1 cellular context compared by ENCODE assay signal in genomic region chr3:72345237-72345878, GRCh38.
A peak's percentile ranks its signal among the peaks of the same experiment; 100 is the strongest.
TF ChIP-seq lines count a peak whose summit lies in the region.

No MANE protein-coding gene starts in this region.

TF ChIP-seq in IMR-90, 13 proteins besides CTCF, POLR2A, EP300 and RAD21:
- TF ChIP-seq CHD1 (IDR thresholded peaks at IDR 0.05; ENCODE audit: low read depth, low read length) = no peak
- TF ChIP-seq MAFK (IDR thresholded peaks at IDR 0.05; ENCODE audit: low read depth, low read length) = peak; percentile 30; the same call in 1 of the 2 replicates
